9 cellular contexts compared by ENCODE assay signal in the genomic region with DNA sequence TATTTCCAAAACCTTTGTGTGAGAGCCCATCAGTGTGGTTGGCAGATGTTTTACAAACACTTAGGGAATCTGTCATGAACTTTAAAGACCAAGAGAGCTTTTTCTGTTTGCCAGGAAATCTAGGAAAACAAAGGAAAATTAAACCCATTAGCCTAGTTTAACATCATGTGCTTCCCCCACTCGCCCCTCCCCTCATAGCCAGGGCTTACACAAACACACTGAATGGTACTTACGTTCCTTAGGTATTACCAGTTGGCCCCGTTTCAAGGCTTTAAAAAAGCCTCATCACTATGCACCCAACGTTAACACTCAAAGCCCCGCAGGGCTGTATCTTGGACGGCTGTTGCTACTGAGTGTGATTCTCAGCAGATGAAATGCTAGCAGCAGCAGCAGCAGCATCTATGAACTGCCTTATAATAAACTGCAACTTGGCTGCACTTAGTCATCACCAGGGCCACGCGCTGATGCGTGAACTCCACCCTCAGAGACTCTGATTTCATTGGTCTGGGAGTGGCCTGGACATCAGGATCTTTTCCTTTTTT. TPM values are rescaled to one million over a fixed set of nuclear protein-coding genes. Genes with fewer than 3 reads are reported as not detected.
DNase-seq lines count a peak whose midpoint lies in the region; ATAC-seq and TF ChIP-seq lines count a peak whose summit lies in the region.
"Had no signal": no experiment of that assay in that cellular context is flagged by ENCODE, and none has a peak within 500 bp of the region (broad histone marks: within the 10 kb centered on the region; RNA-seq: fewer than 3 reads in every experiment).

No MANE protein-coding gene starts in this region.

- WGBS in spleen, 5 donors, result 35 to 81% (median 68%) methylated on average over 9 of the region's 9 CpGs

- H3K36me3 ChIP-seq in spleen, result no peaks in the 10 kb centered on the region

- peaks cover 0 to 25% (median 0%) of the 10 kb centered on the region in 6 donors for H3K4me1 ChIP-seq in spleen

- TF ChIP-seq CTCF in spleen (IDR thresholded peaks at IDR 0.05 in 8 of 11, conservative IDR thresholded peaks at IDR 0.05 in 3 of 11), result no peak

- TF ChIP-seq POLR2A in spleen (IDR thresholded peaks at IDR 0.05), result no peak

- ATAC-seq in SK-N-SH treated with all-trans-retinoic acid at 6 μM for 48 hours, result peak; percentile 88

- no peaks in the 10 kb centered on the region for H3K9me3 ChIP-seq in spleen

- H3K27ac ChIP-seq in spleen, result peak overlapping the region in 5 of 8 donors; percentile 1 to 84 (median 72)
- H3K27ac ChIP-seq: 22Rv1 had no signal

- H3K4me3 ChIP-seq in spleen, result peak overlapping the region in 1 of 8 donors; percentile 53

- peak; percentile 4 for DNase-seq in NK-92 treated with Interleukin-12 subunit alpha and Interleukin-12 subunit beta, amount 100 ng/mL, for 24 hours (lab: John Stamatoyannopoulos, UW)
- DNase-seq in NK-92 (lab: John Stamatoyannopoulos, UW; ENCODE audit: unreplicated experiment) (no peak), M059J (ENCODE audit: low read depth) (peak; percentile 99), fibroblast of peridontal ligament (ENCODE audit: extremely low read depth) (peak; percentile 84), spleen (no peak), NOMO-1 (lab: John Stamatoyannopoulos, UW; ENCODE audit: unreplicated experiment in 2 of 2) (no peak), superior temporal gyrus (ENCODE audit: extremely low spot score) (no peak)

- no peaks in the 10 kb centered on the region for H3K27me3 ChIP-seq in spleen (replicated peaks in 1 of 7)

- intact Hi-C loops in spleen (cut with DNase I; ENCODE audit: low total_unique reads), result no loop called here

TF ChIP-seq in SK-N-SH treated with all-trans-retinoic acid at 6 μM for 48 hours, 23 proteins besides CTCF, POLR2A, EP300 and RAD21:
- TF ChIP-seq, protein P1, sequence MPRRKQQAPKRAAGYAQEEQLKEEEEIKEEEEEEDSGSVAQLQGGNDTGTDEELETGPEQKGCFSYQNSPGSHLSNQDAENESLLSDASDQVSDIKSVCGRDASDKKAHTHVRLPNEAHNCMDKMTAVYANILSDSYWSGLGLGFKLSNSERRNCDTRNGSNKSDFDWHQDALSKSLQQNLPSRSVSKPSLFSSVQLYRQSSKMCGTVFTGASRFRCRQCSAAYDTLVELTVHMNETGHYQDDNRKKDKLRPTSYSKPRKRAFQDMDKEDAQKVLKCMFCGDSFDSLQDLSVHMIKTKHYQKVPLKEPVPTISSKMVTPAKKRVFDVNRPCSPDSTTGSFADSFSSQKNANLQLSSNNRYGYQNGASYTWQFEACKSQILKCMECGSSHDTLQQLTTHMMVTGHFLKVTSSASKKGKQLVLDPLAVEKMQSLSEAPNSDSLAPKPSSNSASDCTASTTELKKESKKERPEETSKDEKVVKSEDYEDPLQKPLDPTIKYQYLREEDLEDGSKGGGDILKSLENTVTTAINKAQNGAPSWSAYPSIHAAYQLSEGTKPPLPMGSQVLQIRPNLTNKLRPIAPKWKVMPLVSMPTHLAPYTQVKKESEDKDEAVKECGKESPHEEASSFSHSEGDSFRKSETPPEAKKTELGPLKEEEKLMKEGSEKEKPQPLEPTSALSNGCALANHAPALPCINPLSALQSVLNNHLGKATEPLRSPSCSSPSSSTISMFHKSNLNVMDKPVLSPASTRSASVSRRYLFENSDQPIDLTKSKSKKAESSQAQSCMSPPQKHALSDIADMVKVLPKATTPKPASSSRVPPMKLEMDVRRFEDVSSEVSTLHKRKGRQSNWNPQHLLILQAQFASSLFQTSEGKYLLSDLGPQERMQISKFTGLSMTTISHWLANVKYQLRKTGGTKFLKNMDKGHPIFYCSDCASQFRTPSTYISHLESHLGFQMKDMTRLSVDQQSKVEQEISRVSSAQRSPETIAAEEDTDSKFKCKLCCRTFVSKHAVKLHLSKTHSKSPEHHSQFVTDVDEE (CRISPR knock-in tag; IDR thresholded peaks at IDR 0.05), result 0 out of 2 replicates have a peak, but pooled peaks have one; percentile 25
- TF ChIP-seq, protein P2, sequence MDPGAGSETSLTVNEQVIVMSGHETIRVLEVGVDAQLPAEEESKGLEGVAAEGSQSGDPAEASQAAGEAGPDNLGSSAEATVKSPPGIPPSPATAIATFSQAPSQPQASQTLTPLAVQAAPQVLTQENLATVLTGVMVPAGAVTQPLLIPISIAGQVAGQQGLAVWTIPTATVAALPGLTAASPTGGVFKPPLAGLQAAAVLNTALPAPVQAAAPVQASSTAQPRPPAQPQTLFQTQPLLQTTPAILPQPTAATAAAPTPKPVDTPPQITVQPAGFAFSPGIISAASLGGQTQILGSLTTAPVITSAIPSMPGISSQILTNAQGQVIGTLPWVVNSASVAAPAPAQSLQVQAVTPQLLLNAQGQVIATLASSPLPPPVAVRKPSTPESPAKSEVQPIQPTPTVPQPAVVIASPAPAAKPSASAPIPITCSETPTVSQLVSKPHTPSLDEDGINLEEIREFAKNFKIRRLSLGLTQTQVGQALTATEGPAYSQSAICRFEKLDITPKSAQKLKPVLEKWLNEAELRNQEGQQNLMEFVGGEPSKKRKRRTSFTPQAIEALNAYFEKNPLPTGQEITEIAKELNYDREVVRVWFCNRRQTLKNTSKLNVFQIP (CRISPR knock-in tag; IDR thresholded peaks at IDR 0.05; ENCODE audit: borderline replicate concordance, low read depth), result no peak
- TF ChIP-seq ESRRG (CRISPR knock-in tag; IDR thresholded peaks at IDR 0.05) (no peak), GLIS3 (CRISPR knock-in tag; IDR thresholded peaks at IDR 0.05) (no peak), SNAI2 (CRISPR knock-in tag; IDR thresholded peaks at IDR 0.05) (no peak), ZC3H10 (CRISPR knock-in tag; IDR thresholded peaks at IDR 0.05) (no peak), ZFP3 (CRISPR knock-in tag; IDR thresholded peaks at IDR 0.05) (no peak), ZNF70 (CRISPR knock-in tag; IDR thresholded peaks at IDR 0.05) (no peak), TCF4 (CRISPR knock-in tag; IDR thresholded peaks at IDR 0.05; ENCODE audit: borderline replicate concordance) (no peak), PATZ1 (CRISPR knock-in tag; IDR thresholded peaks at IDR 0.05; ENCODE audit: borderline replicate concordance) (no peak), ARNTL (CRISPR knock-in tag; IDR thresholded peaks at IDR 0.05; ENCODE audit: borderline replicate concordance, low read depth) (no peak), RARB (CRISPR knock-in tag; IDR thresholded peaks at IDR 0.05) (no peak), ISL1 (CRISPR knock-in tag; IDR thresholded peaks at IDR 0.05) (peak; percentile 53; the same call in 1 of the 2 replicates)

RNA-seq across cellular contexts. Expression of gene TTC39C, which starts 20.1 kb away (rescaled TPM):
- 19.6 and 29.2 TPM in 2 replicates for total RNA-seq in M059J (2014; rRNA removed; shearing (Covaris generic))
- 10 to 100 TPM; 23.2 to 52.3 (median 30.4) TPM for total RNA-seq in spleen
- polyA plus RNA-seq in spleen, result 10 to 100 TPM; 15.4 to 21.8 (median 16.6) TPM

Comparison
In these comparisons a context has a peak if more than half of its experiments do, and no peak if none do; other contexts are left out.
1. DNase-seq: peak in NK-92 treated with Interleukin-12 subunit alpha and Interleukin-12 subunit beta, amount 100 ng/mL, for 24 hours (single experiment), M059J (single experiment) and fibroblast of peridontal ligament (single experiment); none in NK-92 (single experiment), spleen (single experiment), NOMO-1 (0 of 2) and superior temporal gyrus (single experiment).